ENCODE assay signal across 4 cellular contexts in the genomic region with DNA sequence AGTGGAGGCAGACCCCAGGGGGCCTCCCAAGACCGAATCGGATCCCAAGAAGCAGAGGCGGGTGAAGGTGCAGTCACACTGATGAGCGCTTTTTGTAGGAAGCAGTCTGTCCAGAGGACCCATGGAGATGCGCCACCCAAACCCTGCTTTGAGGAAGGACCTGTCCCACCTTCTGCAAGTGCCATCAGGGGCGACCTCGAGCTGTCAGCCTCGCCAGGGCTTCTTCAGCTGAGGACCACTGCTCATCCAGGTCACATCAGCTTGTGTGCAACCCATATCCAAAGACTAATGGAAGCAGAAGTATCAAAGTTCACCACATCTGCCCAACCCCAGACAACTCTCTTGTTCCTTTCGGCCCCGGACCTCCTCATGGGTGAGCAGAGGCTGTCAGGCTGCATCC.
"Had no signal": no experiment of that assay in that cellular context is flagged by ENCODE, and none has a peak within 500 bp of the region (broad histone marks: within the 10 kb centered on the region; RNA-seq: fewer than 3 reads in every experiment).

No MANE protein-coding gene starts in this region.

- DNase-seq: H9, HCEC 1CT, IMR-90 had no signal

- ATAC-seq: GM23338 had no signal

- H3K4me3 Mint-ChIP-seq: GM23338, H9 had no signal

- H3K9me3 Mint-ChIP-seq: GM23338, H9 had no signal

- H3K27ac Mint-ChIP-seq: GM23338 had no signal

- H3K4me3 ChIP-seq: GM23338 had no signal
